Comparison of ENCODE assay signal across 8 cellular contexts in the genomic region with DNA sequence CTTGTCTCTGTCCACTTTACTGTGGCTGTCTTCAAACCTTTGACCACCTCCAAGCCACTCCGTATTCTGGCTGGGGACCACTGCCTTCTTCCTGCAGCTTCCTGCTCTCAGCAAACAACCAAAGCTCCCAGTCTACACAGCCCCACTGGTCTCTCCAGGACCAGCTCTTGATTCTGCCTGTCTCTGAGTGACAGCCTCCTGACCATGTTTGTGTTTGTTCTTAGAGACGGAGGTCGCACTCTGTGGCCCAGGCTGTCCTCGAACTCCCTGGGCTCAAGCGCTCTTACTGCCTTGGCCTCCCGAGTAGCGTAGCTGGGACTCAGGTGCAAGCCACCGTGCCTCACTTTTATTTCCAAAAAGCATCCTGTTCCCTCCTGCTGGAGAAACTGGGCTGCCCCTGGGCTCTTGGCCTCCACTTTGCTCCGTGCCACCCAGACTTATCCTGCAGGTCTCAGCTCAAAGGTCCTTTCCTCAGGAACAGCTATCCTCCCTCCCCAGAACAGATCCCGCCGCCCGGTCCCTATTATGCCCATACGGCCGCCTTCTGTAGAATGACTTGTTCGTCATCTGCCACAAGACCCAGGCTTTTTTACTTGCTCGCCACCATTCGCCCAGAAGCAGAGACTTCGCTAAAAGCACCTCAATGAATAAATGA. TPM values are rescaled to one million over a fixed set of nuclear protein-coding genes. Genes with fewer than 3 reads are reported as not detected.
DNase-seq lines count a peak whose midpoint lies in the region; ATAC-seq, FAIRE-seq and TF ChIP-seq lines count a peak whose summit lies in the region.

No MANE protein-coding gene starts in this region.

- H3K4me1 Mint-ChIP-seq in H9 = peaks cover 30 to 47% of the 10 kb centered on the region in 2 experiments
- peaks cover 42% of the 10 kb centered on the region for H3K4me1 Mint-ChIP-seq in activated B cell treated with CpG ODN at 0.5 μM for 24 hours
- peaks cover 40% of the 10 kb centered on the region for H3K4me1 Mint-ChIP-seq in glutamatergic neuron (ENCODE audit: low read depth, unreplicated experiment)

- FAIRE-seq in small intestine (lab: Jason Lieb, UNC) = no peak

- intact Hi-C loops in activated B cell treated with CpG ODN at 0.5 μM for 24 hours (cut with micrococcal nuclease) = loop anchor here (1.0 to 2.0 kb wide), 4 partner anchors 9 to 319 kb away; a partner anchor contains a TSS

- H3K27me3 Mint-ChIP-seq in H9 (ENCODE audit: low read depth) = no peaks in the 10 kb centered on the region
- no peaks in the 10 kb centered on the region for H3K27me3 Mint-ChIP-seq in activated B cell treated with CpG ODN at 0.5 μM for 24 hours
- H3K27me3 Mint-ChIP-seq in glutamatergic neuron (ENCODE audit: unreplicated experiment) = peaks cover 14% of the 10 kb centered on the region

- no peak overlapping the region for H4K91ac ChIP-seq in H9 (ENCODE audit: insufficient read length, low read depth, low read length)

- H2BK120ac ChIP-seq in H9 (ENCODE audit: low read depth, low read length, poor library complexity, severe bottlenecking) = no peak overlapping the region

- no peak overlapping the region for H2BK5ac ChIP-seq in H9 (ENCODE audit: insufficient read length, low read length)

- H2AFZ ChIP-seq in H9 (ENCODE audit: low read length) = no peak overlapping the region

- H3K23ac ChIP-seq in H9 (ENCODE audit: insufficient read length, low read depth, low read length) = no peak overlapping the region

- H4K5ac ChIP-seq in H9 (ENCODE audit: insufficient read length, low read depth, low read length) = no peak overlapping the region

- no peak overlapping the region for H3K9ac ChIP-seq in H9 (ENCODE audit: extremely low read depth, insufficient read length, low read length)

- H3K4me1 ChIP-seq in H9 (ENCODE audit: insufficient read depth, low read length) = no peaks in the 10 kb centered on the region; the same call in 1 of the 2 replicates
- H3K4me1 ChIP-seq in small intestine (ENCODE audit: control insufficient read depth in 2 of 2, insufficient read depth in 1 of 2, low read depth in 1 of 2, low read length in 1 of 2) = peaks cover 13 to 24% of the 10 kb centered on the region in 2 donors

- H3K9me3 Mint-ChIP-seq in H9 = no peaks in the 10 kb centered on the region; a peak in 2 of 5 replicates
- no peaks in the 10 kb centered on the region for H3K9me3 Mint-ChIP-seq in activated B cell treated with CpG ODN at 0.5 μM for 24 hours
- peaks cover 22% of the 10 kb centered on the region for H3K9me3 Mint-ChIP-seq in glutamatergic neuron (ENCODE audit: unreplicated experiment)

- peaks cover 4% of the 10 kb centered on the region for H3K23me2 ChIP-seq in H9 (ENCODE audit: insufficient read length, low read depth, low read length, poor library complexity, severe bottlenecking)

- H3K36me3 Mint-ChIP-seq in H9 (ENCODE audit: insufficient read depth in 1 of 3, low read depth in 3 of 3) = peaks cover 5 to 31% (median 26%) of the 10 kb centered on the region in 3 experiments; a peak in 6 of 7 replicates
- peaks cover 21% of the 10 kb centered on the region for H3K36me3 Mint-ChIP-seq in activated B cell treated with CpG ODN at 0.5 μM for 24 hours (ENCODE audit: low read depth)
- H3K36me3 Mint-ChIP-seq in glutamatergic neuron (ENCODE audit: unreplicated experiment) = no peaks in the 10 kb centered on the region

- CTCF ChIA-PET in activated B cell treated with CpG ODN at 0.5 μM for 24 hours (lab: Charles Lee) = interaction anchor here (0.8 to 2.9 kb wide), 4 partner anchors 9 to 24 kb away, joined by 3 to 36 read pairs (median 14); no protein-coding TSS in a partner anchor

- H3K9me3 ChIP-seq in H9 (ENCODE audit: control insufficient read depth, low read depth, low read length) (no peaks in the 10 kb centered on the region), small intestine (ENCODE audit: control insufficient read depth, low read depth) (no peaks in the 10 kb centered on the region)

- no peak overlapping the region for H3T11ph ChIP-seq in H9 (ENCODE audit: low read length)

- no peak overlapping the region for H2BK12ac ChIP-seq in H9 (ENCODE audit: insufficient read length, low read depth, low read length)

- H3K79me1 ChIP-seq in H9 (ENCODE audit: insufficient read depth, low read depth, low read length, poor library complexity, severe bottlenecking) = no peaks in the 10 kb centered on the region

- H3K27ac ChIP-seq in H9 (ENCODE audit: insufficient read length, low read depth, low read length) (no peak overlapping the region), small intestine (ENCODE audit: low read depth in 1 of 2, low read length in 1 of 2) (peak overlapping the region; percentile 67 to 90)

- H3K4ac ChIP-seq in H9 (ENCODE audit: low read depth, low read length) = no peak overlapping the region

- H3K4me2 ChIP-seq in H9 (ENCODE audit: insufficient read depth, insufficient read length, low read length) = peak overlapping the region; percentile 76

- H2BK15ac ChIP-seq in H9 (ENCODE audit: low read depth, low read length) = no peak overlapping the region

- peaks cover 2 to 7% of the 10 kb centered on the region in 2 donors for H3K36me3 ChIP-seq in small intestine (ENCODE audit: control insufficient read depth in 2 of 2, insufficient read depth in 2 of 2, low read length in 2 of 2)

- H4K20me1 ChIP-seq in H9 (ENCODE audit: control insufficient read depth, insufficient read depth, insufficient read length) = no peaks in the 10 kb centered on the region

- no CpG with 5 or more reads among the region's 18 CpGs for WGBS in H9 (ENCODE audit: extremely low coverage, insufficient read length, low lambda C conversion rate)
- 64 to 72% (median 68%) methylated on average over 18 of the region's 18 CpGs for WGBS in small intestine, 3 donors

- no peak overlapping the region for H2BK20ac ChIP-seq in H9 (ENCODE audit: low read depth, low read length, poor library complexity, severe bottlenecking)

- H4K8ac ChIP-seq in H9 (replicated peaks; ENCODE audit: insufficient read length, low read depth, low read length) = no peak overlapping the region

- no peak overlapping the region for H3K18ac ChIP-seq in H9 (ENCODE audit: insufficient read length, low read depth, low read length)

- H3K56ac ChIP-seq in H9 (ENCODE audit: insufficient read length, low read depth, low read length) = no peak overlapping the region

- H2AK5ac ChIP-seq in H9 (ENCODE audit: insufficient read length, low read length) = no peak overlapping the region

- H3K4me3 Mint-ChIP-seq in H9 = peak overlapping the region; percentile 68 to 93
- H3K4me3 Mint-ChIP-seq in activated B cell treated with CpG ODN at 0.5 μM for 24 hours = peak overlapping the region; percentile 98
- H3K4me3 Mint-ChIP-seq in glutamatergic neuron (ENCODE audit: unreplicated experiment) = peak overlapping the region; percentile 85

- POLR2A ChIA-PET in activated B cell treated with CpG ODN at 0.5 μM for 24 hours (lab: Charles Lee) = interaction anchor here (0.5 to 4.4 kb wide), 14 partner anchors 8 to 395 kb away, joined by 3 to 103 read pairs (median 4); a partner anchor contains a TSS

- H3K4me3 ChIP-seq in small intestine (ENCODE audit: low read depth in 1 of 2, low read length in 2 of 2) = no peak overlapping the region

- H3K27ac Mint-ChIP-seq in H9 = peak overlapping the region in 1 of 3 experiments; percentile 81; a peak in 3 of 7 replicates
- peak overlapping the region; percentile 98 for H3K27ac Mint-ChIP-seq in activated B cell treated with CpG ODN at 0.5 μM for 24 hours
- H3K27ac Mint-ChIP-seq in glutamatergic neuron (ENCODE audit: unreplicated experiment) = peak overlapping the region; percentile 79

- TF ChIP-seq CTCF in H9 (conservative IDR thresholded peaks at IDR 0.05) (no peak), activated B cell treated with CpG ODN at 0.5 μM for 24 hours (IDR thresholded peaks at IDR 0.05) (no peak), glutamatergic neuron (IDR thresholded peaks at IDR 0.05; ENCODE audit: partially characterized antibody, unreplicated experiment) (no peak)

- ATAC-seq in activated B cell treated with CpG ODN at 0.5 μM for 24 hours (ENCODE audit: low read depth) = no peak
- ATAC-seq in HG02588 (IDR thresholded peaks at IDR 0.05; ENCODE audit: unreplicated experiment) = no peak

- H3K27me3 ChIP-seq in H9 (ENCODE audit: insufficient read depth, low read length) (no peaks in the 10 kb centered on the region), small intestine (ENCODE audit: control insufficient read depth in 2 of 2, insufficient read depth in 2 of 2, low read length in 2 of 2) (no peaks in the 10 kb centered on the region)

- H3K14ac ChIP-seq in H9 (ENCODE audit: insufficient read depth, low read length) = no peak overlapping the region

- DNase-seq in H9 (no peak), activated B cell treated with CpG ODN at 0.5 μM for 24 hours (no peak), glutamatergic neuron (no peak), small intestine (no peak), NOMO-1 (lab: John Stamatoyannopoulos, UW; ENCODE audit: unreplicated experiment in 2 of 2) (no peak), NCI-H146 (lab: John Stamatoyannopoulos, UW) (no peak)
- no peak for DNase-seq in stimulated activated CD4-positive, alpha-beta T cell treated with anti-CD3 and anti-CD28 coated beads, Interleukin-2, amount 100 ng/mL, for 24 hours

- no peaks in the 10 kb centered on the region for H3K79me2 ChIP-seq in H9 (ENCODE audit: insufficient read depth, low read length)

RNA-seq across cellular contexts. Expression of a gene that starts 9.1 kb away (rescaled TPM):
- 37.4 and 38.9 TPM in 2 replicates for total RNA-seq in H9 (2021)
- 24.3 and 31.3 TPM in 2 replicates for total RNA-seq in activated B cell treated with CpG ODN at 0.5 μM for 24 hours
- total RNA-seq in glutamatergic neuron (ENCODE audit: unreplicated experiment) = 41.0 TPM
- polyA plus RNA-seq in small intestine = 10 to 100 TPM in 1 of 3 donors, 1 to 10 TPM in 2; 4.2 to 11.6 (median 4.6) TPM

RNA-seq across cellular contexts. Expression of a gene that starts 54.4 kb away (rescaled TPM):
- total RNA-seq in H9 (2021) (41.5 and 45.6 TPM in 2 replicates), activated B cell treated with CpG ODN at 0.5 μM for 24 hours (50.1 and 60.5 TPM in 2 replicates), glutamatergic neuron (ENCODE audit: unreplicated experiment) (111 TPM)
- polyA plus RNA-seq in small intestine = 10 to 100 TPM; 32.2 to 55.9 (median 42.4) TPM

RNA-seq across cellular contexts. Expression of a gene that starts 55.5 kb away (rescaled TPM):
- total RNA-seq in H9 (2021) (81.1 and 83.3 TPM in 2 replicates), activated B cell treated with CpG ODN at 0.5 μM for 24 hours (46.4 and 48.5 TPM in 2 replicates), glutamatergic neuron (ENCODE audit: unreplicated experiment) (25.6 TPM)
- 10 to 100 TPM in 1 of 3 donors, 1 to 10 TPM in 2; 4.5 to 15.2 (median 8.1) TPM for polyA plus RNA-seq in small intestine
